Comparison of ENCODE assay signal across 8 cellular contexts in the genomic region with DNA sequence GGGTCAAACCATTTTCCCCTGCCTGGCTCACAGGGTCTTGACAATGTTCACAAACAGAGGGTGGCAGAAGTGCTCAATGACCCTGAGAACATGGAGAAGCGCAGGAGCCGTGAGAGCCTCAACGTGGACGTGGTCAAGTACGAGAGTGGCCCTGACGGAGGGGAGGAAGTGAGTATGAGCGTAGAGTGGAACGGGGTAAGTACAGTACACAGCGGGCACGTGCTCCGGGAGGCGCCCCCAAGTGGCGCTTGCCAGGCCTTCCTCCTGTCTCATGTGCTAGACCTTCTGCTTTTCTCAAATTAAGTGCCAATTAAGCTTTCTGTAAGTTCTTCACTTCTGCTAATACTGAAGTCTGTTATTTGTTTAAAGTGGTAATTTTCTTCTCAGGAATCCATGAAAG. TPM values are rescaled to one million over a fixed set of nuclear protein-coding genes. Genes with fewer than 3 reads are reported as not detected.
A peak's percentile ranks its signal among the peaks of the same experiment; 100 is the strongest.
DNase-seq lines count a peak whose midpoint lies in the region; ATAC-seq, FAIRE-seq and TF ChIP-seq lines count a peak whose summit lies in the region.

No MANE protein-coding gene starts in this region.

- H3K27ac ChIP-seq in transverse colon: no peak overlapping the region

- DNase-seq in GM12892 (ENCODE audit: insufficient read length): peak; percentile 59
- DNase-seq in T follicular helper cell (ENCODE audit: low read depth): peak; percentile 6
- DNase-seq in T47D (ENCODE audit: low read depth in 1 of 2, low spot score in 1 of 2): peak; percentile 38 to 46
- peak; percentile 51 for DNase-seq in medulla oblongata (ENCODE audit: extremely low spot score)
- DNase-seq in transverse colon: peak; percentile 51
- DNase-seq in NCI-H345 (lab: John Stamatoyannopoulos, UW): no peak

- peak; percentile 28 to 43 (median 41) for TF ChIP-seq CTCF in transverse colon (IDR thresholded peaks at IDR 0.05)

- TF ChIP-seq EP300 in transverse colon (IDR thresholded peaks at IDR 0.05; ENCODE audit: low read depth): no peak

- no peaks in the 10 kb centered on the region for H3K27me3 ChIP-seq in transverse colon

- H3K36me3 ChIP-seq in transverse colon: peaks cover 0 to 93% (median 47%) of the 10 kb centered on the region in 4 donors

- 31 to 32% methylated on average over 12 to 13 of the region's 13 CpGs for WGBS in transverse colon (ENCODE audit: low coverage in 1 of 2), 2 donors

- in situ Hi-C loops in T47D (cut with HindIII; ENCODE audit: low pct_unique_long_range_greater_than_20kb, low sequenced_read_pairs) (no loop called here), transverse colon (cut with MboI; ENCODE audit: low pct_ligation_motif_present in 1 of 4, low pct_unique_long_range_greater_than_20kb in 1 of 4, low sequenced_read_pairs in 3 of 4) (no loop called here)

- H3K9me3 ChIP-seq in transverse colon: no peaks in the 10 kb centered on the region

- peaks cover 0 to 7% (median 0%) of the 10 kb centered on the region in 4 donors for H3K4me1 ChIP-seq in transverse colon

- ATAC-seq in HG02981 (IDR thresholded peaks at IDR 0.05; ENCODE audit: unreplicated experiment) (peak; percentile 74), HG03280 (IDR thresholded peaks at IDR 0.05; ENCODE audit: unreplicated experiment) (no peak)

- no peak overlapping the region for H3K4me3 ChIP-seq in transverse colon

- intact Hi-C loops in transverse colon (cut with DNase I; ENCODE audit: low total_unique reads): no loop called here

- TF ChIP-seq POLR2A in GM12892 (IDR thresholded peaks at IDR 0.05; ENCODE audit: low read depth, low read length): no peak
- no peak for TF ChIP-seq POLR2A in transverse colon (IDR thresholded peaks at IDR 0.05)

- FAIRE-seq in GM12892 (lab: Jason Lieb, UNC): peak; percentile 90

RNA-seq across cellular contexts. Expression of gene XRCC3, which starts 35.9 kb away (rescaled TPM):
- 18.3 TPM for polyA plus RNA-seq in GM12892 (2012; ENCODE audit: missing spikeins)
- total RNA-seq in transverse colon: 10 to 100 TPM in 2 of 4 donors, 1 to 10 TPM in 2; 7.8 to 47.6 (median 23.8) TPM

RNA-seq across cellular contexts. Expression of gene ZFYVE21, which starts 36.3 kb away (rescaled TPM):
- 14.1 TPM for polyA plus RNA-seq in GM12892 (2012; ENCODE audit: missing spikeins)
- 100 to 1,000 TPM in 2 of 4 donors, 10 to 100 TPM in 2; 90.2 to 214 (median 137) TPM for total RNA-seq in transverse colon

RNA-seq across cellular contexts. Expression of gene KLC1, which starts 50.3 kb away (rescaled TPM):
- polyA plus RNA-seq in GM12892 (2012; ENCODE audit: missing spikeins): 53.2 TPM
- total RNA-seq in transverse colon: 100 to 1,000 TPM; 205 to 427 (median 291) TPM
